ENCODE assay signal across 1 cellular context in genomic region chr15:71777216-71777943, GRCh38.
TF ChIP-seq lines count a peak whose summit lies in the region.

No MANE protein-coding gene starts in this region.

TF ChIP-seq in A549, 52 proteins besides CTCF, POLR2A, EP300 and RAD21 (continued from another document):
- TF ChIP-seq HOXB13 (CRISPR knock-in tag; IDR thresholded peaks at IDR 0.05; ENCODE audit: low read depth) (no peak), ZFP36 (IDR thresholded peaks at IDR 0.05; ENCODE audit: borderline replicate concordance, partially characterized antibody) (no peak), PBX3 (IDR thresholded peaks at IDR 0.05) (no peak), KDM1A (IDR thresholded peaks at IDR 0.05; ENCODE audit: low read depth) (no peak), NR3C1 (IDR thresholded peaks at IDR 0.05) (no peak), ZNF302 (CRISPR knock-in tag; IDR thresholded peaks at IDR 0.05) (no peak)
